Comparison of ENCODE assay signal across 1 cellular context in the genomic region with DNA sequence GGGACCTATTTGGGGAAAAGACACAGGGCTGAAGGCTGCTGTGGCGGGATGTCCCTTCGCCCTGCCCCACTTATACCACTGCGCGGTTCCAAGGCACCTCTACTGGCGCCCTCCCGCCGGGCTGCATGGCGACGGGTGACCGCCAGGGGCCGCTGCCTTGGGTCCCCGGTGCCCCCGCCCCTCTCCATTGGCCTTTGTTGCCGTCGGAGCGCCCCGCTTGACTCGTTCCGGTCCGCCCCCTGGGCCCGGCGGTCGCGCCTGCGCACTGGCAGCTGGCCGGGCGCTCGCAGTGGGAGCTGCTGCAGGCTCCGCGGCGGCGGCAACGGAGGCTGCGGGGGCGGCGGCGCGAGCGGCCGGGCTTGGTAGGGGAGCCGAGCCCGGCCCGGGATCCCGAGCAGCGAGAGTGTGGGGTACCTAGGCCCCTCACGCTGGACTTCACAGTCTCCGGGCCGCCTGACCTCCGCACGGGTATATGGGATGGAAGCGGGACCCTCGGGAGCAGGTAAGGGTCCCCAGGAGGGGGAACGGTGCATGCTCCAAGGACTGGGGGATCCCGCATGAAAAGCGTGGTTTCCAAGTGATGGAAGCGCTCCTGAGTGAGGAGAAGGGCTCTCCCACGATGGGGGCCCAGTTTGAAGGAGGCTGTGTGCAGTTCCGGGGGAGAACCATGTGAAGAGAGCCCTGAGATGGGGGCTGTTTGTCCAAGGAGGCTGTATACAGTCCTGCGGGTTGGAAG.
TF ChIP-seq lines count a peak whose summit lies in the region.

AGO1 (plus strand) TSS at position 265 of the 736 bp plus-strand sequence; CDS start at position 478, 213 bp downstream.

TF ChIP-seq in HepG2, 621 proteins besides CTCF, POLR2A, EP300 and RAD21 (continued from another document and continues in another):
- TF ChIP-seq, protein P1, sequence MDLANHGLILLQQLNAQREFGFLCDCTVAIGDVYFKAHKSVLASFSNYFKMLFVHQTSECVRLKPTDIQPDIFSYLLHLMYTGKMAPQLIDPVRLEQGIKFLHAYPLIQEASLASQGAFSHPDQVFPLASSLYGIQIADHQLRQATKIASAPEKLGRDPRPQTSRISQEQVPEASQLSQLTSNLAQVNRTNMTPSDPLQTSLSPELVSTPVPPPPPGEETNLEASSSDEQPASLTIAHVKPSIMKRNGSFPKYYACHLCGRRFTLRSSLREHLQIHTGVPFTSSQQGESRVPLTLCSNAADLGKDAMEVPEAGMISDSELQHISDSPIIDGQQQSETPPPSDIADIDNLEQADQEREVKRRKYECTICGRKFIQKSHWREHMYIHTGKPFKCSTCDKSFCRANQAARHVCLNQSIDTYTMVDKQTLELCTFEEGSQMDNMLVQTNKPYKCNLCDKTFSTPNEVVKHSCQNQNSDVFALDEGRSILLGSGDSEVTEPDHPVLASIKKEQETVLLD (CRISPR knock-in tag; IDR thresholded peaks at IDR 0.05; ENCODE audit: low read depth) = no peak
- TF ChIP-seq ZNF121 (CRISPR knock-in tag; IDR thresholded peaks at IDR 0.05) (no peak), ZNF619 (CRISPR knock-in tag; IDR thresholded peaks at IDR 0.05) (0 out of 2 replicates have a peak, but pooled peaks have one; percentile 9), SMAD1 (CRISPR knock-in tag; IDR thresholded peaks at IDR 0.05; ENCODE audit: borderline replicate concordance, low read depth) (0 out of 2 replicates have a peak, but pooled peaks have one; percentile 59), ZNF101 (CRISPR knock-in tag; IDR thresholded peaks at IDR 0.05; ENCODE audit: borderline replicate concordance, low read depth) (peak; percentile 50; the same call in 1 of the 2 replicates), IRF9 (CRISPR knock-in tag; IDR thresholded peaks at IDR 0.05; ENCODE audit: borderline replicate concordance) (peak; percentile 50; the same call in 1 of the 2 replicates), ZNF883 (CRISPR knock-in tag; IDR thresholded peaks at IDR 0.05; ENCODE audit: not compliant biosample characterization) (peak; percentile 58), ZNF441 (CRISPR knock-in tag; IDR thresholded peaks at IDR 0.05; ENCODE audit: borderline replicate concordance) (peak; percentile 87), RORA (CRISPR knock-in tag; IDR thresholded peaks at IDR 0.05) (no peak), THAP11 (CRISPR knock-in tag; IDR thresholded peaks at IDR 0.05) (peak; percentile 81), ZSCAN9 (CRISPR knock-in tag; IDR thresholded peaks at IDR 0.05; ENCODE audit: borderline replicate concordance) (0 out of 2 replicates have a peak, but pooled peaks have one; percentile 14), FOXK1 (CRISPR knock-in tag; IDR thresholded peaks at IDR 0.05; ENCODE audit: borderline replicate concordance, low read depth) (peak; percentile 81; the same call in 1 of the 2 replicates), KLF13 (CRISPR knock-in tag; IDR thresholded peaks at IDR 0.05) (no peak), ONECUT2 (CRISPR knock-in tag; IDR thresholded peaks at IDR 0.05) (no peak), SIX4 (CRISPR knock-in tag; IDR thresholded peaks at IDR 0.05) (no peak), SOX13 (IDR thresholded peaks at IDR 0.05) (no peak), SOX13 (CRISPR knock-in tag; conservative IDR thresholded peaks at IDR 0.05 in 1 of 2, IDR thresholded peaks at IDR 0.05 in 1 of 2) (peak in 1 of 2 experiments; percentile 47; a peak in 1 of 4 replicates), ZNF713 (CRISPR knock-in tag; IDR thresholded peaks at IDR 0.05) (0 out of 2 replicates have a peak, but pooled peaks have one; percentile 41), NFYB (CRISPR knock-in tag; IDR thresholded peaks at IDR 0.05) (peak; percentile 31; the same call in 1 of the 2 replicates), SMARCE1 (IDR thresholded peaks at IDR 0.05; ENCODE audit: borderline replicate concordance) (no peak), PHF20 (CRISPR knock-in tag; IDR thresholded peaks at IDR 0.05) (peak; percentile 65), ZNF558 (CRISPR knock-in tag; IDR thresholded peaks at IDR 0.05; ENCODE audit: borderline replicate concordance) (no peak; the same call in 1 of the 2 replicates), RXRA (CRISPR knock-in tag; IDR thresholded peaks at IDR 0.05) (peak; percentile 42; the same call in 1 of the 2 replicates), SOX5 (CRISPR knock-in tag; IDR thresholded peaks at IDR 0.05; ENCODE audit: borderline replicate concordance) (0 out of 2 replicates have a peak, but pooled peaks have one; percentile 35), ZFY (CRISPR knock-in tag; IDR thresholded peaks at IDR 0.05) (peak; percentile 82), ZSCAN31 (CRISPR knock-in tag; IDR thresholded peaks at IDR 0.05; ENCODE audit: low read depth) (peak; percentile 61), YY1 (IDR thresholded peaks at IDR 0.05; ENCODE audit: insufficient read depth, insufficient replicate concordance, low read depth, low read length) (peak; percentile 72), RNF219 (CRISPR knock-in tag; IDR thresholded peaks at IDR 0.05) (no peak), HOMEZ (CRISPR knock-in tag; IDR thresholded peaks at IDR 0.05; ENCODE audit: low read depth) (0 out of 2 replicates have a peak, but pooled peaks have one; percentile 12), ZNF772 (CRISPR knock-in tag; IDR thresholded peaks at IDR 0.05) (no peak), RELA (CRISPR knock-in tag; IDR thresholded peaks at IDR 0.05) (peak; percentile 52), ATF7 (IDR thresholded peaks at IDR 0.05) (no peak), ATF7 (CRISPR knock-in tag; IDR thresholded peaks at IDR 0.05) (no peak), ZNF879 (CRISPR knock-in tag; IDR thresholded peaks at IDR 0.05) (no peak), ZNF749 (CRISPR knock-in tag; IDR thresholded peaks at IDR 0.05; ENCODE audit: borderline replicate concordance) (no peak), YEATS2 (CRISPR knock-in tag; IDR thresholded peaks at IDR 0.05; ENCODE audit: borderline replicate concordance) (peak; percentile 56; the same call in 1 of the 2 replicates), RXRB (CRISPR knock-in tag; IDR thresholded peaks at IDR 0.05; ENCODE audit: borderline replicate concordance) (peak; percentile 47), ZNF607 (CRISPR knock-in tag; IDR thresholded peaks at IDR 0.05; ENCODE audit: borderline replicate concordance) (0 out of 2 replicates have a peak, but pooled peaks have one; percentile 49), MEIS2 (CRISPR knock-in tag; IDR thresholded peaks at IDR 0.05) (peak; percentile 49; the same call in 1 of the 2 replicates), KDM5A (IDR thresholded peaks at IDR 0.05; ENCODE audit: borderline replicate concordance, low read length) (peak; percentile 25; the same call in 1 of the 2 replicates), KLF16 (CRISPR knock-in tag; IDR thresholded peaks at IDR 0.05) (peak in 1 of 2 experiments; percentile 32; a peak in 1 of 4 replicates)
- TF ChIP-seq, protein P2, sequence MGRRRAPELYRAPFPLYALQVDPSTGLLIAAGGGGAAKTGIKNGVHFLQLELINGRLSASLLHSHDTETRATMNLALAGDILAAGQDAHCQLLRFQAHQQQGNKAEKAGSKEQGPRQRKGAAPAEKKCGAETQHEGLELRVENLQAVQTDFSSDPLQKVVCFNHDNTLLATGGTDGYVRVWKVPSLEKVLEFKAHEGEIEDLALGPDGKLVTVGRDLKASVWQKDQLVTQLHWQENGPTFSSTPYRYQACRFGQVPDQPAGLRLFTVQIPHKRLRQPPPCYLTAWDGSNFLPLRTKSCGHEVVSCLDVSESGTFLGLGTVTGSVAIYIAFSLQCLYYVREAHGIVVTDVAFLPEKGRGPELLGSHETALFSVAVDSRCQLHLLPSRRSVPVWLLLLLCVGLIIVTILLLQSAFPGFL (CRISPR knock-in tag; IDR thresholded peaks at IDR 0.05) = no peak
- TF ChIP-seq, protein P3, sequence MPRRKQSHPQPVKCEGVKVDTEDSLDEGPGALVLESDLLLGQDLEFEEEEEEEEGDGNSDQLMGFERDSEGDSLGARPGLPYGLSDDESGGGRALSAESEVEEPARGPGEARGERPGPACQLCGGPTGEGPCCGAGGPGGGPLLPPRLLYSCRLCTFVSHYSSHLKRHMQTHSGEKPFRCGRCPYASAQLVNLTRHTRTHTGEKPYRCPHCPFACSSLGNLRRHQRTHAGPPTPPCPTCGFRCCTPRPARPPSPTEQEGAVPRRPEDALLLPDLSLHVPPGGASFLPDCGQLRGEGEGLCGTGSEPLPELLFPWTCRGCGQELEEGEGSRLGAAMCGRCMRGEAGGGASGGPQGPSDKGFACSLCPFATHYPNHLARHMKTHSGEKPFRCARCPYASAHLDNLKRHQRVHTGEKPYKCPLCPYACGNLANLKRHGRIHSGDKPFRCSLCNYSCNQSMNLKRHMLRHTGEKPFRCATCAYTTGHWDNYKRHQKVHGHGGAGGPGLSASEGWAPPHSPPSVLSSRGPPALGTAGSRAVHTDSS (CRISPR knock-in tag; conservative IDR thresholded peaks at IDR 0.05) = no peak
- TF ChIP-seq, protein P4, sequence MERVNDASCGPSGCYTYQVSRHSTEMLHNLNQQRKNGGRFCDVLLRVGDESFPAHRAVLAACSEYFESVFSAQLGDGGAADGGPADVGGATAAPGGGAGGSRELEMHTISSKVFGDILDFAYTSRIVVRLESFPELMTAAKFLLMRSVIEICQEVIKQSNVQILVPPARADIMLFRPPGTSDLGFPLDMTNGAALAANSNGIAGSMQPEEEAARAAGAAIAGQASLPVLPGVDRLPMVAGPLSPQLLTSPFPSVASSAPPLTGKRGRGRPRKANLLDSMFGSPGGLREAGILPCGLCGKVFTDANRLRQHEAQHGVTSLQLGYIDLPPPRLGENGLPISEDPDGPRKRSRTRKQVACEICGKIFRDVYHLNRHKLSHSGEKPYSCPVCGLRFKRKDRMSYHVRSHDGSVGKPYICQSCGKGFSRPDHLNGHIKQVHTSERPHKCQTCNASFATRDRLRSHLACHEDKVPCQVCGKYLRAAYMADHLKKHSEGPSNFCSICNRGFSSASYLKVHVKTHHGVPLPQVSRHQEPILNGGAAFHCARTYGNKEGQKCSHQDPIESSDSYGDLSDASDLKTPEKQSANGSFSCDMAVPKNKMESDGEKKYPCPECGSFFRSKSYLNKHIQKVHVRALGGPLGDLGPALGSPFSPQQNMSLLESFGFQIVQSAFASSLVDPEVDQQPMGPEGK (CRISPR knock-in tag; IDR thresholded peaks at IDR 0.05) = peak; percentile 84
- TF ChIP-seq, protein P5, sequence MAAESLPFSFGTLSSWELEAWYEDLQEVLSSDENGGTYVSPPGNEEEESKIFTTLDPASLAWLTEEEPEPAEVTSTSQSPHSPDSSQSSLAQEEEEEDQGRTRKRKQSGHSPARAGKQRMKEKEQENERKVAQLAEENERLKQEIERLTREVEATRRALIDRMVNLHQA (CRISPR knock-in tag; IDR thresholded peaks at IDR 0.05) = no peak
- TF ChIP-seq, protein P6, sequence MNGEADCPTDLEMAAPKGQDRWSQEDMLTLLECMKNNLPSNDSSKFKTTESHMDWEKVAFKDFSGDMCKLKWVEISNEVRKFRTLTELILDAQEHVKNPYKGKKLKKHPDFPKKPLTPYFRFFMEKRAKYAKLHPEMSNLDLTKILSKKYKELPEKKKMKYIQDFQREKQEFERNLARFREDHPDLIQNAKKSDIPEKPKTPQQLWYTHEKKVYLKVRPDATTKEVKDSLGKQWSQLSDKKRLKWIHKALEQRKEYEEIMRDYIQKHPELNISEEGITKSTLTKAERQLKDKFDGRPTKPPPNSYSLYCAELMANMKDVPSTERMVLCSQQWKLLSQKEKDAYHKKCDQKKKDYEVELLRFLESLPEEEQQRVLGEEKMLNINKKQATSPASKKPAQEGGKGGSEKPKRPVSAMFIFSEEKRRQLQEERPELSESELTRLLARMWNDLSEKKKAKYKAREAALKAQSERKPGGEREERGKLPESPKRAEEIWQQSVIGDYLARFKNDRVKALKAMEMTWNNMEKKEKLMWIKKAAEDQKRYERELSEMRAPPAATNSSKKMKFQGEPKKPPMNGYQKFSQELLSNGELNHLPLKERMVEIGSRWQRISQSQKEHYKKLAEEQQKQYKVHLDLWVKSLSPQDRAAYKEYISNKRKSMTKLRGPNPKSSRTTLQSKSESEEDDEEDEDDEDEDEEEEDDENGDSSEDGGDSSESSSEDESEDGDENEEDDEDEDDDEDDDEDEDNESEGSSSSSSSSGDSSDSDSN (CRISPR knock-in tag; IDR thresholded peaks at IDR 0.05) = peak; percentile 69; the same call in 1 of the 2 replicates
- TF ChIP-seq, protein P7, sequence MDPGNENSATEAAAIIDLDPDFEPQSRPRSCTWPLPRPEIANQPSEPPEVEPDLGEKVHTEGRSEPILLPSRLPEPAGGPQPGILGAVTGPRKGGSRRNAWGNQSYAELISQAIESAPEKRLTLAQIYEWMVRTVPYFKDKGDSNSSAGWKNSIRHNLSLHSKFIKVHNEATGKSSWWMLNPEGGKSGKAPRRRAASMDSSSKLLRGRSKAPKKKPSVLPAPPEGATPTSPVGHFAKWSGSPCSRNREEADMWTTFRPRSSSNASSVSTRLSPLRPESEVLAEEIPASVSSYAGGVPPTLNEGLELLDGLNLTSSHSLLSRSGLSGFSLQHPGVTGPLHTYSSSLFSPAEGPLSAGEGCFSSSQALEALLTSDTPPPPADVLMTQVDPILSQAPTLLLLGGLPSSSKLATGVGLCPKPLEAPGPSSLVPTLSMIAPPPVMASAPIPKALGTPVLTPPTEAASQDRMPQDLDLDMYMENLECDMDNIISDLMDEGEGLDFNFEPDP (CRISPR knock-in tag; conservative IDR thresholded peaks at IDR 0.05) = no peak
